1 cellular context compared by ENCODE assay signal in genomic region chr19:12783226-12783848, GRCh38.
TF ChIP-seq lines count a peak whose summit lies in the region.

No MANE protein-coding gene starts in this region.

TF ChIP-seq in GM23338, 12 proteins besides CTCF, POLR2A, EP300 and RAD21 (continued from another document):
- TF ChIP-seq ZNF462 (CRISPR knock-in tag; IDR thresholded peaks at IDR 0.05) (no peak), EZH2 (IDR thresholded peaks at IDR 0.05; ENCODE audit: low read depth, unreplicated experiment) (no peak), ETS1 (IDR thresholded peaks at IDR 0.05) (no peak), STAT1 (IDR thresholded peaks at IDR 0.05; ENCODE audit: unreplicated experiment) (no peak), ZNF114 (CRISPR knock-in tag; IDR thresholded peaks at IDR 0.05) (no peak), ZNF331 (CRISPR knock-in tag; IDR thresholded peaks at IDR 0.05; ENCODE audit: low read depth) (no peak), REST (IDR thresholded peaks at IDR 0.05; ENCODE audit: unreplicated experiment) (no peak), POLR2AphosphoS5 (IDR thresholded peaks at IDR 0.05; ENCODE audit: low read depth) (no peak), JUNB (IDR thresholded peaks at IDR 0.05; ENCODE audit: unreplicated experiment) (no peak), NANOG (IDR thresholded peaks at IDR 0.05; ENCODE audit: borderline replicate concordance) (no peak), EZH2phosphoT487 (IDR thresholded peaks at IDR 0.05; ENCODE audit: unreplicated experiment) (no peak)
